13 cellular contexts compared by ENCODE assay signal in the genomic region with DNA sequence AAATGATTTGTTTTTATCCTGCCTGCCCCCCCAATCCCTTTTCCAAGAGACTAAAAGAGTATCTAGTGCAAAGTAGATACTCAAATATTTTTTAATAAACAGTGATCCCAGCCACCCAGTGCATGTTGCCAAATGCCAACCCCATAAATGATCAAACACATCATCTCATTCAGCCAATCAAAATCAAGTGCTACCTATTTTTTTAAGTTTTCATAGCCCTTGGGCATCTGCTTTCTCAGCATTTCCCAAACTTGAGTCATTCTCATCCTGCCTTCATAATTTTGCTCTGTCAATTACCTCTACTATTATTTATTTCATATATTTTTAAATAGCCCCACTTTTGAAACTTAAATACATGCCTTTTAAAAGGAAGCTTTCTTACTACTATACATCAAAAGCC. TPM values are rescaled to one million over a fixed set of nuclear protein-coding genes. Genes with fewer than 3 reads are reported as not detected.
"Had no signal": no experiment of that assay in that cellular context is flagged by ENCODE, and none has a peak within 500 bp of the region (broad histone marks: within the 10 kb centered on the region; RNA-seq: fewer than 3 reads in every experiment).

No MANE protein-coding gene starts in this region.

RNA-seq across cellular contexts. Expression of gene FOXD4L6, which starts 37.6 kb away (rescaled TPM):
- total RNA-seq: colonic mucosa, endodermal cell, epithelial cell of proximal tubule, esophagus mucosa, fibroblast of lung, fibroblast of villous mesenchyme, gastrocnemius medialis, gastroesophageal sphincter, glomerular endothelial cell, heart left ventricle, heart right ventricle, hepatocyte had no signal
- polyA plus RNA-seq: endothelial cell of umbilical vein, fibroblast of lung, heart left ventricle, heart right ventricle, hepatocyte had no signal
